Comparison of ENCODE assay signal across 2 cellular contexts in genomic region chr2:159252905-159253304, GRCh38.
TF ChIP-seq lines count a peak whose summit lies in the region.

No MANE protein-coding gene starts in this region.

TF ChIP-seq in HepG2, 621 proteins besides CTCF, POLR2A, EP300 and RAD21:
- TF ChIP-seq CEBPB (IDR thresholded peaks at IDR 0.05; ENCODE audit: borderline replicate concordance, low read depth, low read length) (peak; percentile 86), ZNF407 (CRISPR knock-in tag; IDR thresholded peaks at IDR 0.05; ENCODE audit: not compliant biosample characterization) (no peak), CENPBD1 (CRISPR knock-in tag; IDR thresholded peaks at IDR 0.05; ENCODE audit: borderline replicate concordance, low read depth) (no peak), CEBPG (CRISPR knock-in tag; IDR thresholded peaks at IDR 0.05) (peak; percentile 65), TCF7L2 (IDR thresholded peaks at IDR 0.05; ENCODE audit: low read depth, low read length) (no peak), HIVEP1 (CRISPR knock-in tag; IDR thresholded peaks at IDR 0.05) (no peak)
- TF ChIP-seq, protein P1, sequence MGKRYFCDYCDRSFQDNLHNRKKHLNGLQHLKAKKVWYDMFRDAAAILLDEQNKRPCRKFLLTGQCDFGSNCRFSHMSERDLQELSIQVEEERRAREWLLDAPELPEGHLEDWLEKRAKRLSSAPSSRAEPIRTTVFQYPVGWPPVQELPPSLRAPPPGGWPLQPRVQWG (CRISPR knock-in tag; IDR thresholded peaks at IDR 0.05; ENCODE audit: borderline replicate concordance, low read depth), result no peak

TF ChIP-seq in H1, 55 proteins besides CTCF, POLR2A, EP300 and RAD21:
- TF ChIP-seq BRCA1 (IDR thresholded peaks at IDR 0.05; ENCODE audit: low read depth, low read length) (no peak), SUZ12 (IDR thresholded peaks at IDR 0.05; ENCODE audit: low read length) (no peak), SIN3A (conservative IDR thresholded peaks at IDR 0.05 in 1 of 2, IDR thresholded peaks at IDR 0.05 in 1 of 2; ENCODE audit: low read depth in 1 of 2, low read length in 2 of 2) (no peak), RFX5 (IDR thresholded peaks at IDR 0.05; ENCODE audit: borderline replicate concordance, low read depth, low read length) (no peak), BACH1 (IDR thresholded peaks at IDR 0.05; ENCODE audit: low read length) (no peak), BCL11A (IDR thresholded peaks at IDR 0.05; ENCODE audit: low read depth in 2 of 2, low read length in 2 of 2) (no peak), TEAD4 (IDR thresholded peaks at IDR 0.05; ENCODE audit: low read depth, low read length) (no peak), CEBPB (IDR thresholded peaks at IDR 0.05; ENCODE audit: low read depth, low read length) (peak; percentile 80; the same call in 1 of the 2 replicates), USF2 (IDR thresholded peaks at IDR 0.05; ENCODE audit: low read length) (no peak)
TF ChIP-seq in H1: peak in this region for 1.
